32 cellular contexts compared by ENCODE assay signal in the genomic region with DNA sequence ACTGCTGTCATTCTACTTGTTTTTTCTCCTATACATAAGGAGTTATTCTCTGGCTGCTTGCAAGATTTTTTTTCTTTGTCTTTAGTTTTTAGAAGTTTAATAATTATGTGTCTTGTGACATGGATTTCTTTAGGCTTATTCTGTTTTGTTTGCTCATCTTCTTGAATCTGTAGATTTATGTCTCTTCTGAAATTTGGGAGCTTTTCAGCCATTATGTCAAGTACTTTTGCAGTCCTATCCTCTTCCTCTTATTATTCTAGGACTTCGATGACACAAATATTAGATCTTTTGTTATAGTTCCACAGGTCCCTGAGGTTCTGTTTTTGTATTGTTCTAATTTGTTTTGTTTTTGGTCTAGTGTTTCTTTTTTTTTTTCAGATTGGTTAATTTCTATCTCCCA. TPM values are rescaled to one million over a fixed set of nuclear protein-coding genes. Genes with fewer than 3 reads are reported as not detected.
"Had no signal": no experiment of that assay in that cellular context is flagged by ENCODE, and none has a peak within 500 bp of the region (broad histone marks: within the 10 kb centered on the region; RNA-seq: fewer than 3 reads in every experiment).

No MANE protein-coding gene starts in this region.

- H3K27ac ChIP-seq: stomach, suprapubic skin, testis, thoracic aorta, thyroid gland, tibial artery, tibial nerve, transverse colon, upper lobe of left lung, upper lobe of right lung, uterus, vagina had no signal

- DNase-seq: stimulated activated CD4-positive, alpha-beta T cell treated with anti-CD3 and anti-CD28 coated beads, Interleukin-2, amount 100 ng/mL, for 48 hours; stimulated activated CD4-positive, alpha-beta T cell treated with anti-CD3 and anti-CD28 coated beads, Interleukin-4, amount 100 ng/mL, for 1 hour; stimulated activated CD4-positive, alpha-beta T cell treated with anti-CD3 and anti-CD28 coated beads, Interleukin-4, amount 100 ng/mL, for 24 hours; stimulated activated CD4-positive, alpha-beta T cell treated with anti-CD3 and anti-CD28 coated beads, Interleukin-4, amount 100 ng/mL, for 4 hours; stimulated activated CD8-positive, alpha-beta memory T cell treated with anti-CD3 and anti-CD28 coated beads, Interleukin-4, amount 100 ng/mL, for 48 hours; stimulated activated naive B cell treated with anti-CD40 and anti-IgM and Interleukin-4, amounts not matched to agents 10 μg/mL and 1 μg/mL and 100 μg/mL, for 72 hours; stimulated activated naive CD4-positive, alpha-beta T cell; stimulated activated naive CD4-positive, alpha-beta T cell treated with Interleukin-2 at 50 U/mL for 16 hours; stimulated activated naive CD8-positive, alpha-beta T cell treated with anti-CD3 and anti-CD28 coated beads, Interleukin-15, amount 100 ng/mL, for 72 hours; stimulated activated naive CD8-positive, alpha-beta T cell treated with anti-CD3 and anti-CD28 coated beads, Interleukin-15, Interleukin-2, amounts not matched to agents 100 U/mL and 50 U/mL, for 24 hours; stomach; substantia nigra; testis; thyroid gland; tibial artery; transverse colon; trophoblast cell; upper lobe of left lung; upper lobe of right lung; uterus had no signal

- H3K4me3 Mint-ChIP-seq: stimulated activated effector memory CD8-positive, alpha-beta T cell treated with anti-CD3 and anti-CD28 coated beads, Interleukin-12 subunit alpha, Interleukin-12 subunit beta, amount 100 ng/mL, for 72 hours; stimulated activated memory B cell treated with anti-CD40 and anti-IgM and Interleukin-4, amounts not matched to agents 10 μg/mL and 1 μg/mL and 100 μg/mL, for 72 hours; stimulated activated naive B cell treated with anti-CD40 and anti-IgM and Interleukin-4, amounts not matched to agents 10 μg/mL and 1 μg/mL and 100 μg/mL, for 72 hours; stimulated activated naive CD8-positive, alpha-beta T cell treated with anti-CD3 and anti-CD28 coated beads, Interleukin-15, amount 100 ng/mL, for 72 hours; stimulated activated naive CD8-positive, alpha-beta T cell treated with anti-CD3 and anti-CD28 coated beads, Interleukin-15, Interleukin-2, amounts not matched to agents 100 ng/mL and 50 ng/mL, for 24 hours; type B pancreatic cell had no signal

- H3K9me3 ChIP-seq: stomach, suprapubic skin, testis, thoracic aorta, thyroid gland, tibial artery, tibial nerve, transverse colon, upper lobe of left lung, upper lobe of right lung, uterus, vagina had no signal

- FAIRE-seq: urothelium cell line had no signal

- ATAC-seq: stimulated activated effector memory CD8-positive, alpha-beta T cell treated with anti-CD3 and anti-CD28 coated beads, Interleukin-12 subunit alpha, Interleukin-12 subunit beta, amount 100 ng/mL, for 72 hours; stimulated activated memory B cell treated with anti-CD40 and anti-IgM and Interleukin-4, amounts not matched to agents 10 μg/mL and 1 μg/mL and 100 μg/mL, for 72 hours; stimulated activated naive B cell treated with anti-CD40 and anti-IgM and Interleukin-4, amounts not matched to agents 10 μg/mL and 1 μg/mL and 100 μg/mL, for 72 hours; stimulated activated naive CD8-positive, alpha-beta T cell treated with anti-CD3 and anti-CD28 coated beads, Interleukin-15, amount 100 ng/mL, for 72 hours; stimulated activated naive CD8-positive, alpha-beta T cell treated with anti-CD3 and anti-CD28 coated beads, Interleukin-15, Interleukin-2, amounts not matched to agents 100 U/mL and 50 U/mL, for 24 hours; upper lobe of right lung had no signal

- H3K27me3 ChIP-seq: suprapubic skin, testis, thyroid gland, upper lobe of left lung, uterus, vagina had no signal

- H3K4me3 ChIP-seq: stomach, suprapubic skin, testis, thoracic aorta, thyroid gland, tibial artery, tibial nerve, transverse colon, upper lobe of left lung, upper lobe of right lung, uterus, vagina had no signal

- H3K4me1 ChIP-seq: testis, tibial artery, tibial nerve, transverse colon, upper lobe of left lung, upper lobe of right lung, uterus, vagina had no signal

- H3K4me1 Mint-ChIP-seq: stimulated activated effector memory CD8-positive, alpha-beta T cell treated with anti-CD3 and anti-CD28 coated beads, Interleukin-12 subunit alpha, Interleukin-12 subunit beta, amount 100 ng/mL, for 72 hours; stimulated activated memory B cell treated with anti-CD40 and anti-IgM and Interleukin-4, amounts not matched to agents 10 μg/mL and 1 μg/mL and 100 μg/mL, for 72 hours; stimulated activated naive B cell treated with anti-CD40 and anti-IgM and Interleukin-4, amounts not matched to agents 10 μg/mL and 1 μg/mL and 100 μg/mL, for 72 hours; stimulated activated naive CD8-positive, alpha-beta T cell treated with anti-CD3 and anti-CD28 coated beads, Interleukin-15, amount 100 ng/mL, for 72 hours had no signal

- H3K9me3 Mint-ChIP-seq: stimulated activated effector memory CD8-positive, alpha-beta T cell treated with anti-CD3 and anti-CD28 coated beads, Interleukin-12 subunit alpha, Interleukin-12 subunit beta, amount 100 ng/mL, for 72 hours; stimulated activated memory B cell treated with anti-CD40 and anti-IgM and Interleukin-4, amounts not matched to agents 10 μg/mL and 1 μg/mL and 100 μg/mL, for 72 hours; stimulated activated naive B cell treated with anti-CD40 and anti-IgM and Interleukin-4, amounts not matched to agents 10 μg/mL and 1 μg/mL and 100 μg/mL, for 72 hours; stimulated activated naive CD8-positive, alpha-beta T cell treated with anti-CD3 and anti-CD28 coated beads, Interleukin-15, Interleukin-2, amounts not matched to agents 100 ng/mL and 50 ng/mL, for 24 hours; type B pancreatic cell had no signal

- H3K27ac Mint-ChIP-seq: stimulated activated effector memory CD8-positive, alpha-beta T cell treated with anti-CD3 and anti-CD28 coated beads, Interleukin-12 subunit alpha, Interleukin-12 subunit beta, amount 100 ng/mL, for 72 hours; stimulated activated memory B cell treated with anti-CD40 and anti-IgM and Interleukin-4, amounts not matched to agents 10 μg/mL and 1 μg/mL and 100 μg/mL, for 72 hours; stimulated activated naive B cell treated with anti-CD40 and anti-IgM and Interleukin-4, amounts not matched to agents 10 μg/mL and 1 μg/mL and 100 μg/mL, for 72 hours; stimulated activated naive CD8-positive, alpha-beta T cell treated with anti-CD3 and anti-CD28 coated beads, Interleukin-15, amount 100 ng/mL, for 72 hours; stimulated activated naive CD8-positive, alpha-beta T cell treated with anti-CD3 and anti-CD28 coated beads, Interleukin-15, Interleukin-2, amounts not matched to agents 100 ng/mL and 50 ng/mL, for 24 hours; type B pancreatic cell had no signal

- H3K36me3 ChIP-seq: stomach, suprapubic skin, thoracic aorta, thyroid gland, tibial artery, tibial nerve, transverse colon, upper lobe of left lung, upper lobe of right lung, uterus, vagina had no signal

- H3K36me3 Mint-ChIP-seq: stimulated activated effector memory CD8-positive, alpha-beta T cell treated with anti-CD3 and anti-CD28 coated beads, Interleukin-12 subunit alpha, Interleukin-12 subunit beta, amount 100 ng/mL, for 72 hours; stimulated activated memory B cell treated with anti-CD40 and anti-IgM and Interleukin-4, amounts not matched to agents 10 μg/mL and 1 μg/mL and 100 μg/mL, for 72 hours; stimulated activated naive B cell treated with anti-CD40 and anti-IgM and Interleukin-4, amounts not matched to agents 10 μg/mL and 1 μg/mL and 100 μg/mL, for 72 hours; type B pancreatic cell had no signal

RNA-seq across cellular contexts. Expression of a gene that starts 16.7 kb away (rescaled TPM):
- total RNA-seq: stomach, temporal lobe, thoracic aorta, thyroid gland, tibial nerve, transverse colon, upper lobe of left lung, upper lobe of right lung, ureter, urinary bladder, uterus, vagina had no signal
- polyA plus RNA-seq: stomach, urinary bladder had no signal
